ENCODE assay signal across 8 cellular contexts in the genomic region with DNA sequence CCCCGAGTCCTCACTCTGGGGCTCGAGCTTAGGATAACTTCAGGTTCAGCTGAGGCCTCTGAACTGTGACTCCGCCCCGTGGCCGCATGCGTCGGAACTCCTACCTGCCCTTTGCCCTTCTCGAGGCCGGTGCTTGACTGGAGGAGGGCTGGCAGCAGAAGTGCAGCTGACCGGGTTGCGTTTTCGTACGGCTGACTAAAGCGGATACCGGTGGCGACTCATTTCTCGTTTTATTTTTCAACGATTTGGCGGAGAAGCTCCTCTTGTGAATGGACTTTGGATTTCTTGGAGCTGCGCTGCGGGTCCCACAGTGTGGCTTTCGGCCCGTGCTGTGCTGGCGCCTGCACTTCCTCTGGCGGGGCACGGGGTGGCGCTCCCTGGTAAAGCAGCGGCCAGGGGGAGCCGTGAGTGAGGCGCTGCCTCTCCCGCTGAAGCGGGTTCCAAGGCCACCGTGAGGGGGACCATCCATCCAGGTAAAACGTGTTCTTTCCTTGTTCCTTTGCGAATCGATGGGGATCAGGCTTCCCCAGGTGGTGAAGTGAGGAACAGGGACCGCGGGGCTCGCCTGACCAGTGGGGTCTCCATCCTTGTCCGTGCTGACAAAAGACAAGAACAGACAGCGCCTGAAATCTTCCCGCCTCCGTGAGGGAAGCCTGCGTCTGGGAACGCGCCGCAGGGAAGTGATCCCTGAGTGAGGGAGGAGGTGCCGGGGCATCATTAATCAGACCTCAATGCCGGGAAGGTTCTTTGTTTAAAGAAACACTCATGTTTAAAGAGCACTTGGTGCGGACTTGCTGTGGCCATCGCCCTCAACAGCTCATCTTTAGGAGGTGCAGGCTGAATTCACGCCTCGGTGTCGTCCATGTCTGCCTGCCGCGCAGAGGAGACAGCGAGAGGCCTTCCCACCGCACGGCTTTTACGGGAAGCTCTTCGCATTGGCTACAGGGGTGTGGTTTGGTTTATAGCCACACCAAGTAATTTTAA.
DNase-seq lines count a peak whose midpoint lies in the region; ATAC-seq and TF ChIP-seq lines count a peak whose summit lies in the region.

No MANE protein-coding gene starts in this region.

- POLR2A ChIA-PET in AG04449 (lab: Yijun Ruan, JAX) = interaction anchor here (1.1 kb wide), 1 partner anchor 742 kb away, joined by 3 read pairs; no protein-coding TSS in a partner anchor

- TF ChIP-seq CTCF in AG04449 (IDR thresholded peaks at IDR 0.05; ENCODE audit: insufficient read depth, low read length, missing control alignments) = peak; percentile 99

- peak overlapping the region; percentile 70 for H3K4me3 ChIP-seq in AG04449 (ENCODE audit: low read depth, low read length)

- ATAC-seq in GM18870 (IDR thresholded peaks at IDR 0.05; ENCODE audit: unreplicated experiment) (peak; percentile 78), HG03139 (IDR thresholded peaks at IDR 0.05; ENCODE audit: unreplicated experiment) (peak; percentile 97)
- peak; percentile 94 for ATAC-seq in activated CD4-positive, CD25-positive, alpha-beta regulatory T cell treated with anti-CD3 and anti-CD28 coated beads, Interleukin-2, amount 50 U/mL, for 24 hours

- no peak for DNase-seq in AG04449 (ENCODE audit: low read depth, low spot score)
- DNase-seq in NCI-H2227 (lab: John Stamatoyannopoulos, UW; ENCODE audit: unreplicated experiment) = peak; percentile 84
- peak; percentile 82 for DNase-seq in cerebellar cortex (ENCODE audit: low spot score)
- peak; percentile 52 for DNase-seq in kidney glomerular epithelial cell (lab: John Stamatoyannopoulos, UW)
- DNase-seq in stimulated activated CD4-positive, alpha-beta T cell treated with anti-CD3 and anti-CD28 coated beads, Interleukin-1b, Interleukin-23, amount 100 ng/mL, for 1 hour (ENCODE audit: low read depth in 2 of 2) = peak; percentile 36 to 57

- CTCF ChIA-PET in AG04449 (lab: Yijun Ruan, JAX) = interaction anchor here (0.8 to 4.8 kb wide), 36 partner anchors 8 to 794 kb away, joined by 3 to 156 read pairs (median 5); partner anchors contain the start of gene PDCD2
